ENCODE assay signal across 1 cellular context in the genomic region with DNA sequence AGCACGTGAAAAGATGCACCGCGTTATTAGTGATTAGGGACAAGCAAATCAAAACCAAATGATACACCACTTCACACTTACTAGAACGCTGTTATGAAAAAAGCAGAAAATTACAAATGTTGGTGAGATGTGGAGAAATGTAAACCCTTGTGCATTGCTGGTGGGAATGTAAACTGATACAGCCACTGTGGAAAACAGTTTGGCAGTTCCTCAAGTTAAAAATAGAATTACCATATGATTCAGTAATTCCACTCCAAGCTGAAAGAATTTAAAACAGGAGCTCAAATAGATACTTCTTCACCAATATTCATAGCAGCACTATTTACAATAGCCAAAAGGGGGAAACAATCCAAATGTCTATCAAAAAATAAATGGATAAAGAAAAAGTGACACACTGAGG.
TF ChIP-seq lines count a peak whose summit lies in the region.

No MANE protein-coding gene starts in this region.

TF ChIP-seq in IMR-90, 13 proteins besides CTCF, POLR2A, EP300 and RAD21 (continued from another document):
- TF ChIP-seq, protein P1, sequence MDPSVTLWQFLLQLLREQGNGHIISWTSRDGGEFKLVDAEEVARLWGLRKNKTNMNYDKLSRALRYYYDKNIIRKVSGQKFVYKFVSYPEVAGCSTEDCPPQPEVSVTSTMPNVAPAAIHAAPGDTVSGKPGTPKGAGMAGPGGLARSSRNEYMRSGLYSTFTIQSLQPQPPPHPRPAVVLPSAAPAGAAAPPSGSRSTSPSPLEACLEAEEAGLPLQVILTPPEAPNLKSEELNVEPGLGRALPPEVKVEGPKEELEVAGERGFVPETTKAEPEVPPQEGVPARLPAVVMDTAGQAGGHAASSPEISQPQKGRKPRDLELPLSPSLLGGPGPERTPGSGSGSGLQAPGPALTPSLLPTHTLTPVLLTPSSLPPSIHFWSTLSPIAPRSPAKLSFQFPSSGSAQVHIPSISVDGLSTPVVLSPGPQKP (IDR thresholded peaks at IDR 0.05; ENCODE audit: borderline replicate concordance, low read depth, low read length): no peak
- TF ChIP-seq RFX5 (IDR thresholded peaks at IDR 0.05; ENCODE audit: low read depth, low read length) (no peak), CHD1 (IDR thresholded peaks at IDR 0.05; ENCODE audit: low read depth, low read length) (no peak), NFE2L2 (IDR thresholded peaks at IDR 0.05; ENCODE audit: low read depth, low read length) (no peak), MAZ (IDR thresholded peaks at IDR 0.05; ENCODE audit: borderline replicate concordance, low read depth, low read length) (no peak)
